Comparison of ENCODE assay signal across 8 cellular contexts in the genomic region with DNA sequence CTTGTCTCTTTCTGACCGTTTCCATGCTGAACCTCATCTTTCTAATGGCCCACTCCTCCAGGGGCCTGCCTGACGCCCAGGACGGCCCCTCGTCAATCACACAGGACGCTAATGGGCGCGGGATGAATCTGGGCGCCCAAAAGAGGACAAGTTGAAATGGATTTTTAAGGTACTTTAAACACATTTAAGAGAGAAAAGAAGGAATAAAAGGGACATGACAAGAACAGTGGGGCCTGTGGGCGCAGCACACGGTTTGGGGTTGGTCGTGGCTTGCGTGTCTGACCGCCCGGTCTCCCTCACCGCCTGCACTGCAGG. TPM values are rescaled to one million over a fixed set of nuclear protein-coding genes. Genes with fewer than 3 reads are reported as not detected.
DNase-seq lines count a peak whose midpoint lies in the region; ATAC-seq and TF ChIP-seq lines count a peak whose summit lies in the region.

No MANE protein-coding gene starts in this region.

- peak overlapping the region; percentile 45 for H3K27ac ChIP-seq in suprapubic skin

- peaks cover 7% of the 10 kb centered on the region for H3K9me3 ChIP-seq in iPS-18c (ENCODE audit: control insufficient read depth, insufficient read depth, low read length)
- H3K9me3 ChIP-seq in suprapubic skin = peaks cover 8% of the 10 kb centered on the region

- H3K36me3 Mint-ChIP-seq in activated CD8-positive, alpha-beta memory T cell treated with anti-CD3 and anti-CD28 coated beads, Interleukin-2, amount 10 ng/mL, durations not matched to agents 7 days and 5 days = peaks cover 8% of the 10 kb centered on the region
- H3K36me3 Mint-ChIP-seq in activated CD4-positive, alpha-beta memory T cell treated with anti-CD3 and anti-CD28 coated beads for 36 hours = peaks cover 2% of the 10 kb centered on the region

- peaks cover 28% of the 10 kb centered on the region for H3K4me1 Mint-ChIP-seq in activated CD8-positive, alpha-beta memory T cell treated with anti-CD3 and anti-CD28 coated beads, Interleukin-2, amount 10 ng/mL, durations not matched to agents 7 days and 5 days
- peaks cover 36% of the 10 kb centered on the region for H3K4me1 Mint-ChIP-seq in activated CD4-positive, alpha-beta memory T cell treated with anti-CD3 and anti-CD28 coated beads for 36 hours (ENCODE audit: low read depth)

- 4% methylated on average over 15 of the region's 15 CpGs for WGBS in suprapubic skin

- no peak for TF ChIP-seq EP300 in suprapubic skin (IDR thresholded peaks at IDR 0.05)

- H3K4me3 ChIP-seq in iPS-18c (ENCODE audit: insufficient read depth, low read depth, low read length) (peak overlapping the region; percentile 69), suprapubic skin (peak overlapping the region; percentile 81)

- H3K4me1 ChIP-seq in suprapubic skin = peaks cover 37% of the 10 kb centered on the region

- intact Hi-C loops in activated CD4-positive, alpha-beta memory T cell treated with anti-CD3 and anti-CD28 coated beads for 36 hours (cut with micrococcal nuclease) = loop anchor here (1.0 to 10.0 kb wide), 7 partner anchors 32 to 461 kb away; a partner anchor contains a TSS

- H3K4me3 Mint-ChIP-seq in activated CD8-positive, alpha-beta memory T cell treated with anti-CD3 and anti-CD28 coated beads, Interleukin-2, amount 10 ng/mL, durations not matched to agents 7 days and 5 days = peak overlapping the region; percentile 74
- peak overlapping the region; percentile 70 for H3K4me3 Mint-ChIP-seq in activated CD4-positive, alpha-beta memory T cell treated with anti-CD3 and anti-CD28 coated beads for 36 hours

- peak overlapping the region; percentile 52 for H3K27ac Mint-ChIP-seq in activated CD8-positive, alpha-beta memory T cell treated with anti-CD3 and anti-CD28 coated beads, Interleukin-2, amount 10 ng/mL, durations not matched to agents 7 days and 5 days
- no peak overlapping the region for H3K27ac Mint-ChIP-seq in activated CD4-positive, alpha-beta memory T cell treated with anti-CD3 and anti-CD28 coated beads for 36 hours

- peaks cover 6% of the 10 kb centered on the region for H3K9me3 Mint-ChIP-seq in activated CD8-positive, alpha-beta memory T cell treated with anti-CD3 and anti-CD28 coated beads, Interleukin-2, amount 10 ng/mL, durations not matched to agents 7 days and 5 days (ENCODE audit: low read depth)
- H3K9me3 Mint-ChIP-seq in activated CD4-positive, alpha-beta memory T cell treated with anti-CD3 and anti-CD28 coated beads for 36 hours = peaks cover 20% of the 10 kb centered on the region

- CTCF ChIA-PET in activated CD8-positive, alpha-beta memory T cell treated with anti-CD3 and anti-CD28 coated beads, Interleukin-2, amount 10 ng/mL, durations not matched to agents 7 days and 5 days (lab: Charles Lee) = interaction anchor here (1.0 kb wide), 1 partner anchor 25 kb away, joined by 3 read pairs; no protein-coding TSS in a partner anchor
- CTCF ChIA-PET in activated CD4-positive, alpha-beta memory T cell treated with anti-CD3 and anti-CD28 coated beads for 36 hours (lab: Charles Lee) = no interaction called here

- POLR2A ChIA-PET in activated CD4-positive, alpha-beta memory T cell treated with anti-CD3 and anti-CD28 coated beads for 36 hours (lab: Charles Lee) = no interaction called here

- no peak for ATAC-seq in activated CD8-positive, alpha-beta memory T cell treated with anti-CD3 and anti-CD28 coated beads, Interleukin-2, amount 10 ng/mL, durations not matched to agents 7 days and 5 days
- ATAC-seq in GM21576 (IDR thresholded peaks at IDR 0.05; ENCODE audit: unreplicated experiment) (no peak), HG02970 (IDR thresholded peaks at IDR 0.05; ENCODE audit: low FRiP score, unreplicated experiment) (no peak)

- no peak for DNase-seq in activated CD8-positive, alpha-beta memory T cell treated with anti-CD3 and anti-CD28 coated beads, Interleukin-2, amount 10 ng/mL, durations not matched to agents 7 days and 5 days
- no peak for DNase-seq in activated CD8-positive, alpha-beta memory T cell treated with anti-CD3 and anti-CD28 coated beads, Interleukin-2, amount 50 U/mL, for 4 hours
- no peak for DNase-seq in activated CD4-positive, alpha-beta memory T cell treated with anti-CD3 and anti-CD28 coated beads for 36 hours
- DNase-seq in suprapubic skin (ENCODE audit: low spot score in 2 of 2) (no peak), NCI-H1694 treated with DMSO at 0.1 percent for 48 hours (lab: John Stamatoyannopoulos, UW) (no peak)

- TF ChIP-seq POLR2A in suprapubic skin (IDR thresholded peaks at IDR 0.05) = no peak

- H3K27me3 Mint-ChIP-seq in activated CD8-positive, alpha-beta memory T cell treated with anti-CD3 and anti-CD28 coated beads, Interleukin-2, amount 10 ng/mL, durations not matched to agents 7 days and 5 days = no peaks in the 10 kb centered on the region
- H3K27me3 Mint-ChIP-seq in activated CD4-positive, alpha-beta memory T cell treated with anti-CD3 and anti-CD28 coated beads for 36 hours = no peaks in the 10 kb centered on the region

- no peak for TF ChIP-seq CTCF in suprapubic skin (IDR thresholded peaks at IDR 0.05)

- H3K36me3 ChIP-seq in suprapubic skin = no peaks in the 10 kb centered on the region

- H3K27me3 ChIP-seq in suprapubic skin = no peaks in the 10 kb centered on the region

RNA-seq across cellular contexts. Expression of a gene that starts 0.6 kb away (rescaled TPM):
- total RNA-seq in activated CD8-positive, alpha-beta memory T cell treated with anti-CD3 and anti-CD28 coated beads, Interleukin-2, amount 10 ng/mL, durations not matched to agents 7 days and 5 days = 10 to 100 TPM; 22.1 to 44.1 TPM
- 10 to 100 TPM; 50.7 to 52.9 TPM for total RNA-seq in activated CD4-positive, alpha-beta memory T cell treated with anti-CD3 and anti-CD28 coated beads for 36 hours
- 10 to 100 TPM; 32.2 to 63.6 (median 39.7) TPM for total RNA-seq in suprapubic skin
